9 cellular contexts compared by ENCODE assay signal in the genomic region with DNA sequence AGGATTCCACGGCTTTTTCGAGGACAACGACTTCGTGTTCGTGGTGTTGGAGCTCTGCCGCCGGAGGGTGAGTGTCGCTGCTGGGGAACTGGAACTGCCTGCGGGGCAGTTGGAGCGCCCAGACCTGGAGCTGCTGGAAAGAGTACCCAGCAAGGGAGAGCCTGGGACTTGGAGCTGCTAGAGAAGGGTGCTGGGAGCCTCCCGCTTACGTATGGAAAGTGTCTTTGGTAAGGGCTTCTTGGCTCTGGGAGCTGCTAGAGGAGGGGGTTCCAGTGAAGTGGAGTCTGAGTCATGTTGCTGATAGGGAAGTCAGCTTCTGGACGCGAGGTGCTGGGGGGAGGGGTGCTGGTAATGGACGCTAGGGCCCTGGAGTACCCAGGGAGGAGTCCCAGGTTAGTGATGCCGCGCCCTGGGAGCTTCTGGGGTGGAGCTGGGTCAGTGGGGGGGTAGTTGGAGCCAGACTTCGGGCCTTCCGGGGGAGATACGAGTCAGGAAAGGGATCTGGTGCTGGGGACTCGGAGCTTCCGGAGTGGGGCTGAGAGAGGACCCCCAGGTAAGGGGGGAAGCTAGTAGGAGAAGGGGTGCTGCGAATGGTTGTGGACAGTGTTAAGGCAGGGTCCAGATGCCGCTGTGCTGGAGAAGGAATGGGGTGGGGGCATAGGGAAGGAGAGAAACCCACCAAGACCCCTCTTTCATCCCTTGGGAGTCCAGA. TPM values are rescaled to one million over a fixed set of nuclear protein-coding genes. Genes with fewer than 3 reads are reported as not detected.
A peak's percentile ranks its signal among the peaks of the same experiment; 100 is the strongest.
DNase-seq lines count a peak whose midpoint lies in the region; ATAC-seq, FAIRE-seq and TF ChIP-seq lines count a peak whose summit lies in the region.
"Had no signal": no experiment of that assay in that cellular context is flagged by ENCODE, and none has a peak within 500 bp of the region (broad histone marks: within the 10 kb centered on the region; RNA-seq: fewer than 3 reads in every experiment).

No MANE protein-coding gene starts in this region.

- no peak for ATAC-seq in GM21723 (IDR thresholded peaks at IDR 0.05; ENCODE audit: unreplicated experiment)
- ATAC-seq in GM19467 (IDR thresholded peaks at IDR 0.05; ENCODE audit: unreplicated experiment) = no peak
- no peak for ATAC-seq in HG03378 (IDR thresholded peaks at IDR 0.05; ENCODE audit: unreplicated experiment)

- peak overlapping the region; percentile 71; the same call in 1 of the 2 replicates for H2AFZ ChIP-seq in OCI-LY7 (ENCODE audit: low read length)

- BruUV-seq in OCI-LY7 (replicated peaks; lab: Mats Ljungman, UMichigan) = no TSS peak

- peak overlapping the region; percentile 89 for H3K4me2 ChIP-seq in OCI-LY7 (ENCODE audit: low read length)

- H3K79me2 ChIP-seq in OCI-LY7 (ENCODE audit: insufficient read depth, low read depth, low read length) = peaks cover 41% of the 10 kb centered on the region

- DNase-seq in COLO668 (lab: John Stamatoyannopoulos, UW; ENCODE audit: unreplicated experiment) (peak; percentile 54), H7 (peak; percentile 81), OCI-LY7 (ENCODE audit: low spot score) (peak; percentile 49), bronchial epithelial cell (ENCODE audit: low read depth) (peak; percentile 42)

- H3K4me3 ChIP-seq in H7 (ENCODE audit: insufficient read depth, low read depth, low read length) = peak overlapping the region; percentile 98
- H3K4me3 ChIP-seq in OCI-LY7 (ENCODE audit: low read depth, low read length, poor library complexity, severe bottlenecking) = peak overlapping the region; percentile 98
- H3K4me3 ChIP-seq in bronchial epithelial cell (ENCODE audit: low read depth, low read length) = peak overlapping the region; percentile 52
- H3K4me3 ChIP-seq in mesodermal cell (ENCODE audit: extremely low read depth, insufficient read depth, low read length, poor library complexity, severe bottlenecking) = peak overlapping the region; percentile 82

- H3K27me3 ChIP-seq in H7 (ENCODE audit: control insufficient read depth, insufficient read depth, low read length) (no peaks in the 10 kb centered on the region), bronchial epithelial cell (ENCODE audit: control insufficient read depth, insufficient read depth, low read length) (no peaks in the 10 kb centered on the region)

- H3K27ac ChIP-seq in OCI-LY7 (ENCODE audit: low read depth, low read length, poor library complexity, severe bottlenecking) = peak overlapping the region; percentile 69
- peak overlapping the region; percentile 73 for H3K27ac ChIP-seq in mesodermal cell (ENCODE audit: low read depth, low read length, severe bottlenecking)

- H3K36me3 ChIP-seq in H7 (replicated peaks; ENCODE audit: control insufficient read depth, insufficient read depth, low read length) (peaks cover 41% of the 10 kb centered on the region), OCI-LY7 (ENCODE audit: insufficient read depth, low read length) (peaks cover 56% of the 10 kb centered on the region), bronchial epithelial cell (ENCODE audit: control insufficient read depth, insufficient read depth, low read length) (peaks cover 13% of the 10 kb centered on the region), mesodermal cell (ENCODE audit: control insufficient read depth, insufficient read depth, low read length) (peaks cover 70% of the 10 kb centered on the region)

- H3K9me2 ChIP-seq in OCI-LY7 (ENCODE audit: insufficient read depth, low read length) = no peaks in the 10 kb centered on the region

- CTCF ChIA-PET in OCI-LY7 (lab: Charles Lee; ENCODE audit: unreplicated experiment) = interaction anchor here (0.6 kb wide), 2 partner anchors 9 to 16 kb away, joined by 3 read pairs; no protein-coding TSS in a partner anchor

- TF ChIP-seq CTCF in OCI-LY7 (conservative IDR thresholded peaks at IDR 0.05; ENCODE audit: low read length) = no peak
- TF ChIP-seq CTCF in bronchial epithelial cell (IDR thresholded peaks at IDR 0.05; ENCODE audit: insufficient read depth, low read length, severe bottlenecking) = no peak

- H3K9me3 ChIP-seq in OCI-LY7 (ENCODE audit: low read length) = no peaks in the 10 kb centered on the region
- H3K9me3 ChIP-seq in mesodermal cell (ENCODE audit: control insufficient read depth, low read length) = no peaks in the 10 kb centered on the region

- H4K20me1 ChIP-seq in OCI-LY7 (ENCODE audit: insufficient read depth, low read length) = no peaks in the 10 kb centered on the region

- WGBS in mesodermal cell (ENCODE audit: insufficient coverage in 2 of 2), 2 experiments = 0% methylated on average over 18 to 23 of the region's 24 CpGs

- no peak for FAIRE-seq in bronchial epithelial cell (lab: Jason Lieb, UNC)

- POLR2A ChIA-PET in OCI-LY7 (lab: Charles Lee) = interaction anchor here (1.1 to 1.6 kb wide), 2 partner anchors 12 to 28 kb away, joined by 3 to 8 read pairs; no protein-coding TSS in a partner anchor

- intact Hi-C loops in OCI-LY7 (cut with micrococcal nuclease; ENCODE audit: unreplicated experiment) = loop anchor here (2.0 kb wide), 1 partner anchor 39 kb away; the partner anchor contains the start of genes DCTN5 and PALB2

- peaks cover 28% of the 10 kb centered on the region for H3K4me1 ChIP-seq in OCI-LY7 (ENCODE audit: insufficient read depth, low read length, poor library complexity, severe bottlenecking)
- H3K4me1 ChIP-seq in mesodermal cell (ENCODE audit: control insufficient read depth, insufficient read depth, low read length, poor library complexity, severe bottlenecking) = peaks cover 14% of the 10 kb centered on the region

RNA-seq across cellular contexts. Expression of gene PLK1, which starts 0.7 kb away (rescaled TPM):
- 125 and 126 TPM in 2 replicates for total RNA-seq in H7 (2014; rRNA removed; shearing (Covaris generic))
- 59.6 and 69.5 TPM in 2 replicates for total RNA-seq in OCI-LY7 (2014; rRNA removed; shearing (Covaris generic))
- 156 and 164 TPM in 2 replicates for total RNA-seq in OCI-LY7 (2022)
- total RNA-seq in bronchial epithelial cell = 1.0 and 1.3 TPM in 2 replicates
- polyA plus RNA-seq in mesodermal cell (2013, experiment 1 of 2) = 96.5 TPM
- polyA plus RNA-seq in mesodermal cell (2013, experiment 2 of 2) = 98.2 TPM

RNA-seq across cellular contexts. Expression of gene ERN2, which starts 33.6 kb away (rescaled TPM):
- total RNA-seq in H7 (2014; rRNA removed; shearing (Covaris generic)) = 3.2 and 3.7 TPM in 2 replicates
- total RNA-seq in OCI-LY7 (2014; rRNA removed; shearing (Covaris generic)) = 1.2 and 1.3 TPM in 2 replicates
- total RNA-seq in OCI-LY7 (2022) (2.5 and 2.6 TPM in 2 replicates), bronchial epithelial cell (0.26 and 2.2 TPM in 2 replicates)
- 0.59 TPM for polyA plus RNA-seq in mesodermal cell (2013, experiment 1 of 2)
- polyA plus RNA-seq in mesodermal cell (2013, experiment 2 of 2) = not detected
- total RNA-seq: subcutaneous adipose tissue had no signal

RNA-seq across cellular contexts. Expression of gene DCTN5, which starts 38.2 kb away (rescaled TPM):
- total RNA-seq in H7 (2014; rRNA removed; shearing (Covaris generic)) = 35.2 and 38.2 TPM in 2 replicates
- total RNA-seq in OCI-LY7 (2014; rRNA removed; shearing (Covaris generic)) = 37.3 and 42.9 TPM in 2 replicates
- 88.2 and 89.6 TPM in 2 replicates for total RNA-seq in OCI-LY7 (2022)
- 47.0 and 51.6 TPM in 2 replicates for total RNA-seq in bronchial epithelial cell
- polyA plus RNA-seq in mesodermal cell (2013, experiment 1 of 2) = 59.4 TPM
- polyA plus RNA-seq in mesodermal cell (2013, experiment 2 of 2) = 54.1 TPM

RNA-seq across cellular contexts. Expression of gene PALB2, which starts 38.3 kb away (rescaled TPM):
- 21.7 and 26.1 TPM in 2 replicates for total RNA-seq in H7 (2014; rRNA removed; shearing (Covaris generic))
- total RNA-seq in OCI-LY7 (2014; rRNA removed; shearing (Covaris generic)) = 15.1 and 16.6 TPM in 2 replicates
- total RNA-seq in OCI-LY7 (2022) (34.7 and 35.1 TPM in 2 replicates), bronchial epithelial cell (9.7 TPM in 2 replicates)
- 10.5 TPM for polyA plus RNA-seq in mesodermal cell (2013, experiment 1 of 2)
- polyA plus RNA-seq in mesodermal cell (2013, experiment 2 of 2) = 12.1 TPM

Comparison
In these comparisons a context has a peak if more than half of its experiments do, and no peak if none do; other contexts are left out.
1. RNA of gene PLK1, which starts 0.7 kb away (total RNA-seq): 59.6 to 164 TPM in OCI-LY7 and 125 to 126 TPM in H7; 1.0 to 1.3 TPM in bronchial epithelial cell; every median in the first group is over 10 times any median in the second.
2. Peak in every context shown above with its lines, with median percentiles within 50 percentile points of each other: DNase-seq and H3K4me3 ChIP-seq.